Comparison of ENCODE assay signal across 15 cellular contexts in genomic region chr11:58770627-58771457, GRCh38. TPM values are rescaled to one million over a fixed set of nuclear protein-coding genes. Genes with fewer than 3 reads are reported as not detected.
A peak's percentile ranks its signal among the peaks of the same experiment; 100 is the strongest.
DNase-seq lines count a peak whose midpoint lies in the region; ATAC-seq, FAIRE-seq and TF ChIP-seq lines count a peak whose summit lies in the region.
"Had no signal": no experiment of that assay in that cellular context is flagged by ENCODE, and none has a peak within 500 bp of the region (broad histone marks: within the 10 kb centered on the region; RNA-seq: fewer than 3 reads in every experiment).

No MANE protein-coding gene starts in this region.

- H3K23ac ChIP-seq in neuronal stem cell (ENCODE audit: low read depth, low read length, poor library complexity): no peak overlapping the region

- DNase-seq in BJ (ENCODE audit: low read depth) (peak; percentile 41), H54 (ENCODE audit: insufficient read length, low spot score) (peak; percentile 51), RWPE2 (ENCODE audit: low spot score) (peak; percentile 72), foreskin fibroblast (peak; percentile 7 to 37), neuronal stem cell (ENCODE audit: low spot score) (no peak), SHP77 treated with DMSO at 0.1 percent for 48 hours (lab: John Stamatoyannopoulos, UW) (no peak), thyroid gland (no peak)
- DNase-seq: activated CD8-positive, alpha-beta memory T cell treated with anti-CD3 and anti-CD28 coated beads, Interleukin-2, amount 50 U/mL, for 4 hours; CD4-positive, alpha-beta memory T cell; dorsolateral prefrontal cortex; kidney glomerular epithelial cell; NCI-H1092 treated with DMSO at 0.1 percent for 48 hours; NCI-H446; RPMI8226 had no signal

- no peak overlapping the region for H2BK15ac ChIP-seq in neuronal stem cell (ENCODE audit: low read length)

- H3K4me1 ChIP-seq in RWPE2 (ENCODE audit: insufficient read depth, poor library complexity, severe bottlenecking): peaks cover 4% of the 10 kb centered on the region
- H3K4me1 ChIP-seq in neuronal stem cell (ENCODE audit: control insufficient read depth in 2 of 2, insufficient read depth in 1 of 2, low read depth in 1 of 2, low read length in 2 of 2): no peaks in the 10 kb centered on the region
- H3K4me1 ChIP-seq in thyroid gland: no peaks in the 10 kb centered on the region

- TF ChIP-seq CTCF in BJ (IDR thresholded peaks at IDR 0.05; ENCODE audit: insufficient read depth, low read depth, low read length) (no peak), RWPE2 (IDR thresholded peaks at IDR 0.05; ENCODE audit: poor library complexity, severe bottlenecking) (no peak), foreskin fibroblast (IDR thresholded peaks at IDR 0.05; ENCODE audit: low read depth, low read length) (no peak), thyroid gland (IDR thresholded peaks at IDR 0.05) (no peak)

- no peak overlapping the region for H2BK120ac ChIP-seq in neuronal stem cell (ENCODE audit: low read depth, low read length)

- WGBS in neuronal stem cell (ENCODE audit: extremely low coverage in 2 of 2, insufficient read length in 2 of 2, insufficient replicate concordance in 1 of 2), 2 donors: no CpG with 5 or more reads among the region's 11 CpGs
- WGBS in thyroid gland, 2 donors: 81 to 83% methylated on average over 11 of the region's 11 CpGs

- TF ChIP-seq POLR2A in H54 (IDR thresholded peaks at IDR 0.05; ENCODE audit: low read depth, low read length) (no peak), thyroid gland (IDR thresholded peaks at IDR 0.05) (no peak)

- H3K27me3 ChIP-seq in BJ (ENCODE audit: control insufficient read depth, insufficient read depth, low read length): peaks cover 3% of the 10 kb centered on the region; the same call in 1 of the 2 replicates
- H3K27me3 ChIP-seq in RWPE2 (ENCODE audit: insufficient read depth, poor library complexity, severe bottlenecking): no peaks in the 10 kb centered on the region
- H3K27me3 ChIP-seq in neuronal stem cell (ENCODE audit: control insufficient read depth in 3 of 3, insufficient read depth in 3 of 3, low read depth in 1 of 3, low read length in 3 of 3): peaks cover 0 to 13% (median 0%) of the 10 kb centered on the region in 3 experiments
- H3K27me3 ChIP-seq in thyroid gland: no peaks in the 10 kb centered on the region

- ATAC-seq in RWPE2 (ENCODE audit: low read depth): peak; percentile 91
- no peak for ATAC-seq in HG02884 (IDR thresholded peaks at IDR 0.05; ENCODE audit: unreplicated experiment)

- H3K9me3 ChIP-seq in RWPE2 (ENCODE audit: severe bottlenecking) (no peaks in the 10 kb centered on the region), neuronal stem cell (replicated peaks in 1 of 2; ENCODE audit: control insufficient read depth in 2 of 2, insufficient read depth in 1 of 2, low read depth in 1 of 2, low read length in 2 of 2) (no peaks in the 10 kb centered on the region), thyroid gland (no peaks in the 10 kb centered on the region)

- H2BK12ac ChIP-seq in neuronal stem cell (ENCODE audit: low read length): no peak overlapping the region

- POLR2A ChIA-PET in BJ (lab: Charles Lee): no interaction called here

- no peaks in the 10 kb centered on the region for H3K79me1 ChIP-seq in neuronal stem cell (ENCODE audit: low read depth, low read length)

- H3K27ac ChIP-seq in RWPE2 (ENCODE audit: poor library complexity, severe bottlenecking) (no peak overlapping the region), neuronal stem cell (replicated peaks; ENCODE audit: low read length) (no peak overlapping the region), thyroid gland (no peak overlapping the region)
- H3K27ac ChIP-seq: dorsolateral prefrontal cortex had no signal

- H4K91ac ChIP-seq in neuronal stem cell (ENCODE audit: low read depth, low read length, poor library complexity): no peak overlapping the region

- H3K4me2 ChIP-seq in neuronal stem cell (ENCODE audit: insufficient read depth, low read length, poor library complexity, severe bottlenecking): no peak overlapping the region

- no peak overlapping the region for H3K18ac ChIP-seq in neuronal stem cell (ENCODE audit: low read length)

- H3K9ac ChIP-seq in neuronal stem cell (ENCODE audit: low read depth, low read length, poor library complexity): no peak overlapping the region

- no peak overlapping the region for H2AFZ ChIP-seq in neuronal stem cell (ENCODE audit: low read length)

- intact Hi-C loops in thyroid gland (cut with DNase I): no loop called here

- H2AK5ac ChIP-seq in neuronal stem cell (ENCODE audit: low read depth, low read length): no peak overlapping the region

- H4K8ac ChIP-seq in neuronal stem cell (ENCODE audit: low read depth, low read length): no peak overlapping the region

- H3K4ac ChIP-seq in neuronal stem cell (ENCODE audit: low read length): no peak overlapping the region

- H3K14ac ChIP-seq in neuronal stem cell (ENCODE audit: low read length): no peak overlapping the region

- H3K4me3 ChIP-seq in BJ (ENCODE audit: low read depth, low read length) (no peak overlapping the region), RWPE2 (ENCODE audit: severe bottlenecking) (no peak overlapping the region), foreskin fibroblast (ENCODE audit: low read depth in 1 of 2, low read length in 2 of 2) (no peak overlapping the region), neuronal stem cell (ENCODE audit: low read length in 2 of 2) (no peak overlapping the region), thyroid gland (replicated peaks in 1 of 3) (no peak overlapping the region)
- H3K4me3 ChIP-seq: dorsolateral prefrontal cortex had no signal

- CTCF ChIA-PET in BJ (lab: Yijun Ruan, JAX): interaction anchor here (1.4 kb wide), 1 partner anchor 14 kb away, joined by 4 read pairs; no protein-coding TSS in a partner anchor

- no peak overlapping the region for H2BK5ac ChIP-seq in neuronal stem cell (ENCODE audit: low read length)

- H3K36me3 ChIP-seq in BJ (ENCODE audit: control insufficient read depth, insufficient read depth, low read length) (no peaks in the 10 kb centered on the region), RWPE2 (ENCODE audit: low read depth) (no peaks in the 10 kb centered on the region), neuronal stem cell (replicated peaks in 1 of 2; ENCODE audit: control insufficient read depth in 2 of 2, insufficient read depth in 2 of 2, low read length in 2 of 2) (no peaks in the 10 kb centered on the region), thyroid gland (no peaks in the 10 kb centered on the region)

- FAIRE-seq in H54 (lab: Jason Lieb, UNC): peak; percentile 86

RNA-seq across cellular contexts. Expression of gene GLYAT, which starts 39.1 kb away (rescaled TPM):
- not detected in 2 replicates for polyA plus RNA-seq in BJ (2011; rRNA removed)
- polyA minus RNA-seq in BJ (2011; rRNA and poly(A)+ RNA removed): not detected in 2 replicates
- polyA plus RNA-seq in neuronal stem cell (2013, experiment 1 of 2): 0.26 TPM
- 0.14 TPM for polyA plus RNA-seq in neuronal stem cell (2013, experiment 2 of 2)
- total RNA-seq in thyroid gland: not detected
- total RNA-seq: CD4-positive, alpha-beta memory T cell had no signal
- polyA plus RNA-seq: CD4-positive, alpha-beta memory T cell had no signal

Comparison
In these comparisons a context has a peak if more than half of its experiments do, and no peak if none do; other contexts are left out.
1. DNase-seq: peak in BJ (single experiment), H54 (single experiment), RWPE2 (single experiment) and foreskin fibroblast (2 of 2); none in neuronal stem cell (single experiment), SHP77 treated with DMSO at 0.1 percent for 48 hours (single experiment) and thyroid gland (0 of 2).